ENCODE assay signal across 13 cellular contexts in genomic region chr17:82114872-82115271, GRCh38. TPM values are rescaled to one million over a fixed set of nuclear protein-coding genes. Genes with fewer than 3 reads are reported as not detected.
DNase-seq lines count a peak whose midpoint lies in the region; ATAC-seq and TF ChIP-seq lines count a peak whose summit lies in the region.
"Had no signal": no experiment of that assay in that cellular context is flagged by ENCODE, and none has a peak within 500 bp of the region (broad histone marks: within the 10 kb centered on the region; RNA-seq: fewer than 3 reads in every experiment).

No MANE protein-coding gene starts in this region.

- intact Hi-C loops in Right ventricle myocardium inferior (cut with DNase I) = no loop called here
- intact Hi-C loops in prostate gland (cut with DNase I) = no loop called here

- H3K27ac ChIP-seq in right atrium auricular region (no peak overlapping the region), RWPE1 (peak overlapping the region; percentile 15), liver (ENCODE audit: low read depth in 1 of 2, low read length in 2 of 2) (peak overlapping the region; percentile 89 to 93), prostate gland (peak overlapping the region; percentile 90 to 99)

- no peak for ATAC-seq in Right ventricle myocardium inferior
- ATAC-seq in activated naive CD4-positive, alpha-beta T cell treated with anti-CD3 and anti-CD28 coated beads, Interleukin-2, amount 50 U/mL, for 72 hours = no peak

- H3K9me3 Mint-ChIP-seq in activated naive CD4-positive, alpha-beta T cell treated with anti-CD3 and anti-CD28 coated beads, Interleukin-2, amount 50 U/mL, for 72 hours = no peaks in the 10 kb centered on the region
- H3K9me3 Mint-ChIP-seq: CD4-positive, alpha-beta memory T cell had no signal

- TF ChIP-seq CTCF in right atrium auricular region (IDR thresholded peaks at IDR 0.05) (no peak), RWPE1 (conservative IDR thresholded peaks at IDR 0.05; ENCODE audit: low read depth) (no peak), liver (IDR thresholded peaks at IDR 0.05; ENCODE audit: low read depth, low read length, missing input control) (no peak), prostate gland (IDR thresholded peaks at IDR 0.05) (no peak)

- H3K27ac Mint-ChIP-seq in activated naive CD4-positive, alpha-beta T cell treated with anti-CD3 and anti-CD28 coated beads, Interleukin-2, amount 50 U/mL, for 72 hours = no peak overlapping the region
- H3K27ac Mint-ChIP-seq: B cell had no signal

- no peaks in the 10 kb centered on the region for H3K27me3 ChIP-seq in right atrium auricular region
- H3K27me3 ChIP-seq in liver (ENCODE audit: control insufficient read depth in 4 of 4, insufficient read depth in 4 of 4, low read length in 3 of 4) = no peaks in the 10 kb centered on the region
- no peaks in the 10 kb centered on the region for H3K27me3 ChIP-seq in prostate gland (replicated peaks; ENCODE audit: insufficient read depth)

- peak overlapping the region in 1 of 2 donors; percentile 8 for H3K9ac ChIP-seq in liver (ENCODE audit: low read depth in 1 of 2, low read length in 2 of 2)

- TF ChIP-seq RAD21 in liver (IDR thresholded peaks at IDR 0.05) = peak in 1 of 2 donors; percentile 43

- TF ChIP-seq POLR2A in prostate gland (IDR thresholded peaks at IDR 0.05) = no peak

- H3K36me3 Mint-ChIP-seq in activated naive CD4-positive, alpha-beta T cell treated with anti-CD3 and anti-CD28 coated beads, Interleukin-2, amount 50 U/mL, for 72 hours = no peaks in the 10 kb centered on the region

- POLR2A ChIA-PET in RWPE1 (lab: Yijun Ruan, JAX; ENCODE audit: low non-redundant PET) = no interaction called here

- H3K9me3 ChIP-seq in right atrium auricular region (no peaks in the 10 kb centered on the region), liver (ENCODE audit: control insufficient read depth in 4 of 4, low read length in 3 of 4) (no peaks in the 10 kb centered on the region), prostate gland (no peaks in the 10 kb centered on the region)

- DNase-seq in Right ventricle myocardium inferior (ENCODE audit: missing footprints) (peak; percentile 14), right atrium auricular region (ENCODE audit: low spot score) (no peak), RWPE1 (ENCODE audit: low spot score) (no peak), prostate gland (ENCODE audit: low spot score) (no peak), GM03348 (ENCODE audit: low spot score) (no peak)
- DNase-seq in activated naive CD4-positive, alpha-beta T cell treated with anti-CD3 and anti-CD28 coated beads, Interleukin-2, amount 50 U/mL, for 72 hours (ENCODE audit: low spot score in 2 of 2) = no peak
- DNase-seq in stimulated activated CD4-positive, alpha-beta T cell treated with anti-CD3 and anti-CD28 coated beads, Interleukin-15, amount 100 ng/mL, for 24 hours = no peak
- DNase-seq: C1 segment of cervical spinal cord; CD4-positive, alpha-beta memory T cell; DMS79; GOT3 had no signal

- H3K4me1 ChIP-seq in right atrium auricular region (no peaks in the 10 kb centered on the region), liver (ENCODE audit: control insufficient read depth in 4 of 4, insufficient read depth in 4 of 4, low read length in 3 of 4) (peaks cover 17 to 80% (median 47%) of the 10 kb centered on the region in 4 donors), prostate gland (replicated peaks) (peaks cover 13% of the 10 kb centered on the region)

- WGBS in liver = 35% methylated on average over 9 of the region's 9 CpGs
- WGBS in prostate gland = 97% methylated on average over 9 of the region's 9 CpGs

- CTCF ChIA-PET in RWPE1 (lab: Yijun Ruan, JAX) = no interaction called here

- H3K4me3 ChIP-seq in right atrium auricular region = no peak overlapping the region
- no peak overlapping the region for H3K4me3 ChIP-seq in liver (ENCODE audit: low read depth in 1 of 3, low read length in 3 of 3)
- no peak overlapping the region for H3K4me3 ChIP-seq in prostate gland

- no peaks in the 10 kb centered on the region for H3K36me3 ChIP-seq in right atrium auricular region
- H3K36me3 ChIP-seq in liver (ENCODE audit: control insufficient read depth in 4 of 4, insufficient read depth in 3 of 4, low read depth in 1 of 4, low read length in 3 of 4) = no peaks in the 10 kb centered on the region
- H3K36me3 ChIP-seq in prostate gland = no peaks in the 10 kb centered on the region

TF ChIP-seq in liver, 16 proteins besides CTCF, POLR2A, EP300 and RAD21:
- TF ChIP-seq TAF1 (conservative IDR thresholded peaks at IDR 0.05) = no peak
- TF ChIP-seq FOXA1 (IDR thresholded peaks at IDR 0.05) = peak; percentile 19
- peak; percentile 45 for TF ChIP-seq MAX (IDR thresholded peaks at IDR 0.05)
- peak; percentile 49 for TF ChIP-seq YY1 (IDR thresholded peaks at IDR 0.05)
- peak; percentile 53 to 92 for TF ChIP-seq RXRA (IDR thresholded peaks at IDR 0.05)
- TF ChIP-seq EGR1 (IDR thresholded peaks at IDR 0.05; ENCODE audit: low read depth in 2 of 2) = peak in 1 of 2 donors; percentile 15
- TF ChIP-seq ZBTB33 (IDR thresholded peaks at IDR 0.05) = peak; percentile 27
- TF ChIP-seq HNF4G (IDR thresholded peaks at IDR 0.05) = peak; percentile 56
- TF ChIP-seq SP1 (IDR thresholded peaks at IDR 0.05) = peak; percentile 50
- no peak for TF ChIP-seq FOXA2 (IDR thresholded peaks at IDR 0.05)
- TF ChIP-seq JUND (IDR thresholded peaks at IDR 0.05) = peak in 1 of 2 donors; percentile 25
- TF ChIP-seq REST (IDR thresholded peaks at IDR 0.05) = peak; percentile 32
- TF ChIP-seq NR2F2 (IDR thresholded peaks at IDR 0.05) = no peak
- TF ChIP-seq HNF4A (conservative IDR thresholded peaks at IDR 0.05) = peak; percentile 76 to 87
- TF ChIP-seq GABPA (IDR thresholded peaks at IDR 0.05 in 1 of 2, conservative IDR thresholded peaks at IDR 0.05 in 1 of 2) = no peak
- no peak for TF ChIP-seq ATF3 (IDR thresholded peaks at IDR 0.05)

RNA-seq across cellular contexts. Expression of gene FASN, which starts 16.8 kb away (rescaled TPM):
- total RNA-seq in Right ventricle myocardium inferior (46.6 TPM), right atrium auricular region (10 to 100 TPM; 13.8 to 46.4 TPM), liver (100 to 1,000 TPM; 184 to 229 TPM), prostate gland (100 to 1,000 TPM; 192 to 388 TPM)
- polyA plus RNA-seq in liver = 10 to 100 TPM; 53.1 to 75.3 TPM
- total RNA-seq in activated naive CD4-positive, alpha-beta T cell treated with anti-CD3 and anti-CD28 coated beads, Interleukin-2, amount 50 U/mL, for 72 hours = 100 to 1,000 TPM in 1 of 2 donors, 10 to 100 TPM in 1; 82.6 to 171 TPM

RNA-seq across cellular contexts. Expression of gene DUS1L, which starts 49.3 kb away (rescaled TPM):
- total RNA-seq in Right ventricle myocardium inferior = 59.3 TPM
- 10 to 100 TPM; 33.3 to 45.7 TPM for total RNA-seq in right atrium auricular region
- total RNA-seq in liver = 10 to 100 TPM; 40.6 to 59.5 TPM
- 10 to 100 TPM; 47.2 to 74.7 TPM for polyA plus RNA-seq in liver
- total RNA-seq in prostate gland = 100 to 1,000 TPM in 1 of 2 donors, 10 to 100 TPM in 1; 95.9 to 119 TPM
- 100 to 1,000 TPM in 1 of 2 donors, 10 to 100 TPM in 1; 86.2 to 103 TPM for total RNA-seq in activated naive CD4-positive, alpha-beta T cell treated with anti-CD3 and anti-CD28 coated beads, Interleukin-2, amount 50 U/mL, for 72 hours

Comparison
In these comparisons a context has a peak if more than half of its experiments do, and no peak if none do; other contexts are left out.
1. H3K27ac ChIP-seq: peak in RWPE1 (single experiment), liver (2 of 2) and prostate gland (2 of 2); none in right atrium auricular region (0 of 2).